1 cellular context compared by ENCODE assay signal in the genomic region with DNA sequence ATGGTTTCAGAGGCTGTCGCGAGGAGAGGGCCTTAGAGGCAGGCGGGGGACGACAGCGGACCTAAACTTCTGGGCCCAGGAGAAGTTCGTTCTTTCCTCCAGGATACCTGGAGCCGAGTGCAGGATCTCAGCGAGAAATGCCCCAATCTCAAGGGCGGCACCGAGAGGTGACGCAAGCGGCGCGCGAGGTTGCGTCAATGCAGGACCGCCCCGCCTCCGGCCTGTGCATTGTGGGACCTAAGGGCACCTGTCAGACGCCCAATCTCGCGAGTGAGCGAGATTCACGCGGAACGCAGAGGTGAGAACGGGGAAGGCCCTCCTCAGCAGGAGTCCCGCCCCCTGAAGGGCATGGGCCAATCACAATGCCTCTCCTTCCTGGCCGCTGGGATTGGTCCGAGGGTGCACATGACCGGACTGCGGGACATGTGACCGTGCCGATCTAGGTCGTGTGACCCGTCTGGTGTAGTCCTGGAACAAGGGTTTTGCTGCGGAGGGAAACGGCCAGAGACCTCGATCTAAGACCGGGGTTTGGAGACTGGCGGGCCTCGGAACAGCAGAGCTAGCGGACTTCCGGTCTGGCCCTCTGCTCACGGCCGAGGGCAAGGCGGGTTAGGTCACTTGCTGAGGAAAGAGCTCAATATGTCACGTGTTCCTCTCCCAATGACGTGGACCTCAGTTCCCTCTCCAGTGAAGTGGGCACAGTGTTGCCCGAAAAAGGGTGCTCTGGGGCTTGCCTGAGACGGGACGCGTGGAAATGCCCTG.
TF ChIP-seq lines count a peak whose summit lies in the region.

No MANE protein-coding gene starts in this region.

TF ChIP-seq in K562, 482 proteins besides CTCF, POLR2A, EP300 and RAD21 (continued from another document and continues in another):
- TF ChIP-seq MGA (IDR thresholded peaks at IDR 0.05) (peak; percentile 84), ZNF124 (CRISPR knock-in tag; IDR thresholded peaks at IDR 0.05) (no peak), HCFC1 (IDR thresholded peaks at IDR 0.05; ENCODE audit: low read depth, low read length) (peak; percentile 81), HNRNPLL (IDR thresholded peaks at IDR 0.05; ENCODE audit: low read depth, low read length, poor library complexity, severe bottlenecking) (peak; percentile 62), CC2D1A (IDR thresholded peaks at IDR 0.05) (0 out of 2 replicates have a peak, but pooled peaks have one; percentile 45), IRF9 (tag; IDR thresholded peaks at IDR 0.05) (peak; percentile 47; the same call in 1 of the 2 replicates), RBBP5 (IDR thresholded peaks at IDR 0.05; ENCODE audit: borderline replicate concordance, insufficient read depth, low read length, poor library complexity, severe bottlenecking) (peak; percentile 61), HDAC2 (IDR thresholded peaks at IDR 0.05) (peak; percentile 87), LARP7 (IDR thresholded peaks at IDR 0.05) (no peak), ZNF551 (CRISPR knock-in tag; IDR thresholded peaks at IDR 0.05) (no peak), POLR2AphosphoS5 (IDR thresholded peaks at IDR 0.05; ENCODE audit: control insufficient read depth, insufficient read depth, low read depth, low read length) (peak; percentile 96), HNRNPK (IDR thresholded peaks at IDR 0.05; ENCODE audit: low read depth, low read length, poor library complexity, severe bottlenecking) (no peak), TEAD1 (CRISPR knock-in tag; IDR thresholded peaks at IDR 0.05) (peak in 1 of 2 experiments; percentile 84; a peak in 2 of 4 replicates), CEBPG (CRISPR knock-in tag; IDR thresholded peaks at IDR 0.05) (peak; percentile 100), CEBPG (tag; conservative IDR thresholded peaks at IDR 0.05 in 1 of 2, IDR thresholded peaks at IDR 0.05 in 1 of 2) (peak; percentile 98 to 99), SUPT5H (IDR thresholded peaks at IDR 0.05) (peak; percentile 95), ELF2 (CRISPR knock-in tag; IDR thresholded peaks at IDR 0.05) (peak; percentile 59; the same call in 1 of the 2 replicates), ZNF644 (tag; IDR thresholded peaks at IDR 0.05; ENCODE audit: low read depth) (0 out of 2 replicates have a peak, but pooled peaks have one; percentile 38), MTA1 (IDR thresholded peaks at IDR 0.05; ENCODE audit: borderline replicate concordance) (peak; percentile 98), MBD2 (IDR thresholded peaks at IDR 0.05; ENCODE audit: borderline replicate concordance, low read depth) (peak; percentile 89), CCNT2 (IDR thresholded peaks at IDR 0.05; ENCODE audit: borderline replicate concordance, extremely low read depth, insufficient read length, low read depth, low read length) (peak; percentile 56), ETS1 (conservative IDR thresholded peaks at IDR 0.05; ENCODE audit: control insufficient read depth, low read depth, low read length) (peak; percentile 64; the same call in 1 of the 2 replicates), BHLHE40 (IDR thresholded peaks at IDR 0.05; ENCODE audit: low read length) (peak; percentile 93), SOX6 (IDR thresholded peaks at IDR 0.05) (no peak), BCOR (IDR thresholded peaks at IDR 0.05) (0 out of 2 replicates have a peak, but pooled peaks have one; percentile 45), MLX (CRISPR knock-in tag; conservative IDR thresholded peaks at IDR 0.05) (no peak)
- TF ChIP-seq, protein P1, sequence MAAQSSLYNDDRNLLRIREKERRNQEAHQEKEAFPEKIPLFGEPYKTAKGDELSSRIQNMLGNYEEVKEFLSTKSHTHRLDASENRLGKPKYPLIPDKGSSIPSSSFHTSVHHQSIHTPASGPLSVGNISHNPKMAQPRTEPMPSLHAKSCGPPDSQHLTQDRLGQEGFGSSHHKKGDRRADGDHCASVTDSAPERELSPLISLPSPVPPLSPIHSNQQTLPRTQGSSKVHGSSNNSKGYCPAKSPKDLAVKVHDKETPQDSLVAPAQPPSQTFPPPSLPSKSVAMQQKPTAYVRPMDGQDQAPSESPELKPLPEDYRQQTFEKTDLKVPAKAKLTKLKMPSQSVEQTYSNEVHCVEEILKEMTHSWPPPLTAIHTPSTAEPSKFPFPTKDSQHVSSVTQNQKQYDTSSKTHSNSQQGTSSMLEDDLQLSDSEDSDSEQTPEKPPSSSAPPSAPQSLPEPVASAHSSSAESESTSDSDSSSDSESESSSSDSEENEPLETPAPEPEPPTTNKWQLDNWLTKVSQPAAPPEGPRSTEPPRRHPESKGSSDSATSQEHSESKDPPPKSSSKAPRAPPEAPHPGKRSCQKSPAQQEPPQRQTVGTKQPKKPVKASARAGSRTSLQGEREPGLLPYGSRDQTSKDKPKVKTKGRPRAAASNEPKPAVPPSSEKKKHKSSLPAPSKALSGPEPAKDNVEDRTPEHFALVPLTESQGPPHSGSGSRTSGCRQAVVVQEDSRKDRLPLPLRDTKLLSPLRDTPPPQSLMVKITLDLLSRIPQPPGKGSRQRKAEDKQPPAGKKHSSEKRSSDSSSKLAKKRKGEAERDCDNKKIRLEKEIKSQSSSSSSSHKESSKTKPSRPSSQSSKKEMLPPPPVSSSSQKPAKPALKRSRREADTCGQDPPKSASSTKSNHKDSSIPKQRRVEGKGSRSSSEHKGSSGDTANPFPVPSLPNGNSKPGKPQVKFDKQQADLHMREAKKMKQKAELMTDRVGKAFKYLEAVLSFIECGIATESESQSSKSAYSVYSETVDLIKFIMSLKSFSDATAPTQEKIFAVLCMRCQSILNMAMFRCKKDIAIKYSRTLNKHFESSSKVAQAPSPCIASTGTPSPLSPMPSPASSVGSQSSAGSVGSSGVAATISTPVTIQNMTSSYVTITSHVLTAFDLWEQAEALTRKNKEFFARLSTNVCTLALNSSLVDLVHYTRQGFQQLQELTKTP (IDR thresholded peaks at IDR 0.05; ENCODE audit: low read depth in 1 of 2, partially characterized antibody in 2 of 2) = peak in 1 of 2 experiments; percentile 61
- TF ChIP-seq, protein P2, sequence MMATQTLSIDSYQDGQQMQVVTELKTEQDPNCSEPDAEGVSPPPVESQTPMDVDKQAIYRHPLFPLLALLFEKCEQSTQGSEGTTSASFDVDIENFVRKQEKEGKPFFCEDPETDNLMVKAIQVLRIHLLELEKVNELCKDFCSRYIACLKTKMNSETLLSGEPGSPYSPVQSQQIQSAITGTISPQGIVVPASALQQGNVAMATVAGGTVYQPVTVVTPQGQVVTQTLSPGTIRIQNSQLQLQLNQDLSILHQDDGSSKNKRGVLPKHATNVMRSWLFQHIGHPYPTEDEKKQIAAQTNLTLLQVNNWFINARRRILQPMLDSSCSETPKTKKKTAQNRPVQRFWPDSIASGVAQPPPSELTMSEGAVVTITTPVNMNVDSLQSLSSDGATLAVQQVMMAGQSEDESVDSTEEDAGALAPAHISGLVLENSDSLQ (IDR thresholded peaks at IDR 0.05) = peak; percentile 89
- TF ChIP-seq, protein P3, sequence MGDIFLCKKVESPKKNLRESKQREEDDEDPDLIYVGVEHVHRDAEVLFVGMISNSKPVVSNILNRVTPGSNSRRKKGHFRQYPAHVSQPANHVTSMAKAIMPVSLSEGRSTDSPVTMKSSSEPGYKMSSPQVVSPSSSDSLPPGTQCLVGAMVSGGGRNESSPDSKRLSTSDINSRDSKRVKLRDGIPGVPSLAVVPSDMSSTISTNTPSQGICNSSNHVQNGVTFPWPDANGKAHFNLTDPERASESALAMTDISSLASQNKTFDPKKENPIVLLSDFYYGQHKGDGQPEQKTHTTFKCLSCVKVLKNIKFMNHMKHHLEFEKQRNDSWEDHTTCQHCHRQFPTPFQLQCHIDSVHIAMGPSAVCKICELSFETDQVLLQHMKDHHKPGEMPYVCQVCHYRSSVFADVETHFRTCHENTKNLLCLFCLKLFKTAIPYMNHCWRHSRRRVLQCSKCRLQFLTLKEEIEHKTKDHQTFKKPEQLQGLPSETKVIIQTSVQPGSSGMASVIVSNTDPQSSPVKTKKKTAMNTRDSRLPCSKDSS (IDR thresholded peaks at IDR 0.05; ENCODE audit: low read depth, partially characterized antibody) = no peak
- TF ChIP-seq, protein P4, sequence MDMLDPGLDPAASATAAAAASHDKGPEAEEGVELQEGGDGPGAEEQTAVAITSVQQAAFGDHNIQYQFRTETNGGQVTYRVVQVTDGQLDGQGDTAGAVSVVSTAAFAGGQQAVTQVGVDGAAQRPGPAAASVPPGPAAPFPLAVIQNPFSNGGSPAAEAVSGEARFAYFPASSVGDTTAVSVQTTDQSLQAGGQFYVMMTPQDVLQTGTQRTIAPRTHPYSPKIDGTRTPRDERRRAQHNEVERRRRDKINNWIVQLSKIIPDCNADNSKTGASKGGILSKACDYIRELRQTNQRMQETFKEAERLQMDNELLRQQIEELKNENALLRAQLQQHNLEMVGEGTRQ (CRISPR knock-in tag; IDR thresholded peaks at IDR 0.05) = peak; percentile 98
